In genomic region chr4:7041851-7042696, GRCh38 we compare ENCODE assay signal across 1 cellular context.
TF ChIP-seq lines count a peak whose summit lies in the region.

No MANE protein-coding gene starts in this region.

TF ChIP-seq in HepG2, 621 proteins besides CTCF, POLR2A, EP300 and RAD21 (continues in another document):
- TF ChIP-seq NFKB2 (CRISPR knock-in tag; IDR thresholded peaks at IDR 0.05; ENCODE audit: borderline replicate concordance) (no peak), ZNF18 (CRISPR knock-in tag; IDR thresholded peaks at IDR 0.05; ENCODE audit: insufficient replicate concordance) (no peak), ZNF503 (CRISPR knock-in tag; IDR thresholded peaks at IDR 0.05) (no peak), KDM3A (CRISPR knock-in tag; IDR thresholded peaks at IDR 0.05; ENCODE audit: low read depth) (no peak), RARA (CRISPR knock-in tag; IDR thresholded peaks at IDR 0.05) (no peak), MTERF4 (CRISPR knock-in tag; IDR thresholded peaks at IDR 0.05) (0 out of 2 replicates have a peak, but pooled peaks have one; percentile 39), ZNF563 (CRISPR knock-in tag; IDR thresholded peaks at IDR 0.05) (no peak), FOXK2 (IDR thresholded peaks at IDR 0.05) (no peak), ZNF138 (CRISPR knock-in tag; IDR thresholded peaks at IDR 0.05; ENCODE audit: low read depth) (no peak), CBFB (CRISPR knock-in tag; IDR thresholded peaks at IDR 0.05) (peak; percentile 8; the same call in 1 of the 2 replicates), MTA1 (CRISPR knock-in tag; IDR thresholded peaks at IDR 0.05; ENCODE audit: borderline replicate concordance) (0 out of 2 replicates have a peak, but pooled peaks have one; percentile 9), HOMEZ (CRISPR knock-in tag; IDR thresholded peaks at IDR 0.05; ENCODE audit: low read depth) (no peak), ZNF883 (CRISPR knock-in tag; IDR thresholded peaks at IDR 0.05; ENCODE audit: not compliant biosample characterization) (no peak), FOXO4 (CRISPR knock-in tag; conservative IDR thresholded peaks at IDR 0.05) (no peak), MED1 (CRISPR knock-in tag; IDR thresholded peaks at IDR 0.05) (no peak), ZNF574 (CRISPR knock-in tag; IDR thresholded peaks at IDR 0.05) (peak; percentile 4; the same call in 1 of the 2 replicates), ZNF572 (CRISPR knock-in tag; IDR thresholded peaks at IDR 0.05) (no peak), KDM5B (CRISPR knock-in tag; IDR thresholded peaks at IDR 0.05; ENCODE audit: borderline replicate concordance) (0 out of 2 replicates have a peak, but pooled peaks have one; percentile 45), ARHGAP35 (CRISPR knock-in tag; IDR thresholded peaks at IDR 0.05; ENCODE audit: borderline replicate concordance) (no peak), STAT6 (CRISPR knock-in tag; IDR thresholded peaks at IDR 0.05; ENCODE audit: borderline replicate concordance) (no peak), HES4 (CRISPR knock-in tag; IDR thresholded peaks at IDR 0.05; ENCODE audit: borderline replicate concordance) (no peak), CREBL2 (CRISPR knock-in tag; IDR thresholded peaks at IDR 0.05; ENCODE audit: borderline replicate concordance) (no peak), ZNF543 (CRISPR knock-in tag; IDR thresholded peaks at IDR 0.05) (peak; percentile 18; the same call in 1 of the 2 replicates), FOXM1 (CRISPR knock-in tag; IDR thresholded peaks at IDR 0.05) (no peak), RAD51 (IDR thresholded peaks at IDR 0.05; ENCODE audit: borderline replicate concordance) (no peak), RORA (CRISPR knock-in tag; IDR thresholded peaks at IDR 0.05) (no peak), ATF4 (CRISPR knock-in tag; IDR thresholded peaks at IDR 0.05) (0 out of 4 replicates have a peak, but pooled peaks of 1 of the 2 experiments have one; percentile 17), GPBP1L1 (CRISPR knock-in tag; IDR thresholded peaks at IDR 0.05) (no peak), BATF2 (CRISPR knock-in tag; IDR thresholded peaks at IDR 0.05) (0 out of 2 replicates have a peak, but pooled peaks have one; percentile 27), ZNF703 (CRISPR knock-in tag; IDR thresholded peaks at IDR 0.05; ENCODE audit: borderline replicate concordance) (no peak), ZNF446 (CRISPR knock-in tag; IDR thresholded peaks at IDR 0.05) (0 out of 2 replicates have a peak, but pooled peaks have one; percentile 68), RELA (CRISPR knock-in tag; IDR thresholded peaks at IDR 0.05) (no peak), PLSCR1 (CRISPR knock-in tag; IDR thresholded peaks at IDR 0.05; ENCODE audit: borderline replicate concordance) (no peak), ZNF766 (CRISPR knock-in tag; IDR thresholded peaks at IDR 0.05; ENCODE audit: borderline replicate concordance) (peak; percentile 48; the same call in 1 of the 2 replicates), SIN3A (IDR thresholded peaks at IDR 0.05; ENCODE audit: borderline replicate concordance, low read depth, low read length) (no peak), ATF6 (CRISPR knock-in tag; conservative IDR thresholded peaks at IDR 0.05) (no peak), NFIB (CRISPR knock-in tag; IDR thresholded peaks at IDR 0.05; ENCODE audit: borderline replicate concordance) (peak; percentile 66; the same call in 1 of the 2 replicates), ZNF776 (CRISPR knock-in tag; IDR thresholded peaks at IDR 0.05) (no peak), TEF (CRISPR knock-in tag; IDR thresholded peaks at IDR 0.05) (no peak)
